In genomic region chr12:7472060-7472459, GRCh38 we compare ENCODE assay signal across 11 cellular contexts. TPM values are rescaled to one million over a fixed set of nuclear protein-coding genes. Genes with fewer than 3 reads are reported as not detected.
"Had no signal": no experiment of that assay in that cellular context is flagged by ENCODE, and none has a peak within 500 bp of the region (broad histone marks: within the 10 kb centered on the region; RNA-seq: fewer than 3 reads in every experiment).

No MANE protein-coding gene starts in this region.

- H3K4me3 Mint-ChIP-seq: HFFc6 had no signal

- ATAC-seq: HCT116, K562 had no signal

- H3K4me3 ChIP-seq: GM23248, HAP-1, K562 had no signal

- H3K27ac ChIP-seq: GM23248 had no signal

- FAIRE-seq: H1, HTR-8/SVneo, K562 had no signal

- H3K9me3 ChIP-seq: HAP-1 had no signal

- H2AFZ ChIP-seq: GM23248 had no signal

- H3K36me3 ChIP-seq: HAP-1 had no signal

- H3K27ac Mint-ChIP-seq: HFFc6 had no signal

- DNase-seq: GM23248, H7, HFFc6, IMR-90, KG1 had no signal

- H3K4me1 ChIP-seq: HAP-1 had no signal

RNA-seq across cellular contexts. Expression of gene CD163, which starts 31.5 kb away (rescaled TPM):
- total RNA-seq: GM23248, H1, HT-29, IMR-90 had no signal
- polyA plus RNA-seq: GM23248, IMR-90, K562 had no signal
